Comparison of ENCODE assay signal across 13 cellular contexts in genomic region chr6:56440551-56440981, GRCh38.
"Had no signal": no experiment of that assay in that cellular context is flagged by ENCODE, and none has a peak within 500 bp of the region (broad histone marks: within the 10 kb centered on the region; RNA-seq: fewer than 3 reads in every experiment).

No MANE protein-coding gene starts in this region.

- H3K4me3 ChIP-seq: ovary, skin epidermis, tibial nerve had no signal

- H3K4me1 ChIP-seq: tibial nerve had no signal

- H3K9me3 ChIP-seq: ovary had no signal

- H3K36me3 ChIP-seq: ovary, tibial nerve had no signal

- H3K27ac ChIP-seq: ovary, skin epidermis, tibial nerve, VCaP had no signal

- DNase-seq: activated CD4-positive, alpha-beta T cell treated with anti-CD3 and anti-CD28 coated beads for 36 hours; activated CD8-positive, alpha-beta T cell treated with anti-CD3 and anti-CD28 coated beads, Interleukin-2, amount 10 ng/mL, durations not matched to agents 7 days and 5 days; activated naive CD4-positive, alpha-beta T cell treated with Interleukin-2 at 50 U/mL for 16 hours; cortex of kidney; effector CD8-positive, alpha-beta T cell; immature natural killer cell; ovary; retina; T-helper 9 cell had no signal

- ATAC-seq: activated CD4-positive, alpha-beta T cell treated with anti-CD3 and anti-CD28 coated beads for 36 hours; activated CD8-positive, alpha-beta T cell treated with anti-CD3 and anti-CD28 coated beads, Interleukin-2, amount 10 ng/mL, durations not matched to agents 7 days and 5 days; stimulated activated effector memory CD8-positive, alpha-beta T cell treated with anti-CD3 and anti-CD28 coated beads, Interleukin-12 subunit alpha, Interleukin-12 subunit beta, amount 100 ng/mL, for 72 hours had no signal
